23 cellular contexts compared by ENCODE assay signal in the genomic region with DNA sequence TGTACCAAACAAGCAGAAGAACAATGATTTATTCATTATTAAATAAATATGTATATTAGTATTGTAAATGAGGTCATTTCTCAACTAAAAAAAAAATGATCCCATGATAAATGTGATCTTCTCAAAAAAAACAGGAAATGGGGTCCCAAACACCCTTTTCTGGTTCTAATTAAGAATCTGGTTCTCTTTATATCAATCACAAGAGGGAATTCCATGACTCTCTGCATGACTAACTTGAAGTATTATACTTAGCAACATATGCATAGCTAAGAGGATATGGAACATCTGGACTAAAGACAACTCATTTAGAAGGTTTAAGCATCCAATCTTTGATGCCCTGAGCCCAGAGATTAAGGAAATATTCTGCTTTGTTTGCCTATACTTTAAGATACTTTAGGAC.
"Had no signal": no experiment of that assay in that cellular context is flagged by ENCODE, and none has a peak within 500 bp of the region (broad histone marks: within the 10 kb centered on the region; RNA-seq: fewer than 3 reads in every experiment).

No MANE protein-coding gene starts in this region.

- ATAC-seq: activated CD8-positive, alpha-beta T cell treated with anti-CD3 and anti-CD28 coated beads, Interleukin-2, amount 10 ng/mL, durations not matched to agents 7 days and 5 days; activated naive CD4-positive, alpha-beta T cell treated with anti-CD3 and anti-CD28 coated beads, Interleukin-2, amount 50 U/mL, for 72 hours; body of pancreas; left ventricle myocardium superior; naive thymus-derived CD8-positive, alpha-beta T cell had no signal

- H3K27me3 ChIP-seq: body of pancreas, colonic mucosa, transverse colon, vagina had no signal

- H3K4me3 ChIP-seq: body of pancreas, colonic mucosa, skin epidermis, transverse colon, vagina had no signal

- H3K9me3 ChIP-seq: body of pancreas, colonic mucosa, transverse colon, vagina had no signal

- H3K27ac ChIP-seq: body of pancreas, colonic mucosa, skin epidermis, transverse colon, vagina had no signal

- DNase-seq: activated CD4-positive, alpha-beta T cell treated with anti-CD3 and anti-CD28 coated beads, Interleukin-2, amount 10 ng/mL, durations not matched to agents 24 days and 14 days; activated CD4-positive, CD25-positive, alpha-beta regulatory T cell; activated CD8-positive, alpha-beta memory T cell treated with anti-CD3 and anti-CD28 coated beads, Interleukin-2, amount 50 U/mL, for 4 hours; activated CD8-positive, alpha-beta T cell treated with anti-CD3 and anti-CD28 coated beads, Interleukin-2, amount 10 ng/mL, durations not matched to agents 7 days and 5 days; activated gamma-delta T cell; activated T-cell treated with anti-CD3 and anti-CD28 coated beads, Interleukin-2, amount 50 U/mL, for 48 hours; amygdala; body of pancreas; central memory CD4-positive, alpha-beta T cell; colonic mucosa; effector CD8-positive, alpha-beta T cell; kidney glomerular epithelial cell; left ventricle myocardium superior; naive thymus-derived CD8-positive, alpha-beta T cell; posterior cingulate gyrus; retina; stimulated activated CD4-positive, alpha-beta T cell treated with anti-CD3 and anti-CD28 coated beads, Interleukin-4, amount 100 ng/mL, for 24 hours; stimulated activated naive CD4-positive, alpha-beta T cell; T-helper 2 cell; transverse colon had no signal

- H3K4me1 ChIP-seq: body of pancreas, colonic mucosa, transverse colon, vagina had no signal

- H3K36me3 ChIP-seq: colonic mucosa had no signal
